27 cellular contexts compared by ENCODE assay signal in genomic region chr15:87887177-87887576, GRCh38.
"Had no signal": no experiment of that assay in that cellular context is flagged by ENCODE, and none has a peak within 500 bp of the region (broad histone marks: within the 10 kb centered on the region; RNA-seq: fewer than 3 reads in every experiment).

No MANE protein-coding gene starts in this region.

- ATAC-seq: effector memory CD8-positive, alpha-beta T cell; esophagus mucosa; foreskin keratinocyte; gastrocnemius medialis; gastroesophageal sphincter had no signal

- H3K4me1 ChIP-seq: colonic mucosa, esophagus muscularis mucosa, esophagus squamous epithelium, foreskin keratinocyte, gastrocnemius medialis, gastroesophageal sphincter, heart left ventricle, heart right ventricle had no signal

- H3K4me3 Mint-ChIP-seq: dendritic cell treated with granulocyte-macrophage colony-stimulating factor and Interleukin-4, amounts not matched to agents 40 ng/mL and 50 ng/mL, for 4 days; effector memory CD8-positive, alpha-beta T cell; endodermal cell had no signal

- H3K36me3 ChIP-seq: colonic mucosa, esophagus muscularis mucosa, esophagus squamous epithelium, gastrocnemius medialis, gastroesophageal sphincter, heart left ventricle, heart right ventricle had no signal

- H3K4me3 ChIP-seq: colonic mucosa, coronary artery, dorsolateral prefrontal cortex, esophagus muscularis mucosa, esophagus squamous epithelium, gastrocnemius medialis, gastroesophageal sphincter, heart left ventricle, heart right ventricle had no signal

- H3K9me3 Mint-ChIP-seq: dendritic cell treated with granulocyte-macrophage colony-stimulating factor and Interleukin-4, amounts not matched to agents 40 ng/mL and 50 ng/mL, for 4 days had no signal

- DNase-seq: colonic mucosa; cortex of kidney; dermis blood vessel endothelial cell; dorsolateral prefrontal cortex; effector CD4-positive, alpha-beta T cell; effector CD8-positive, alpha-beta T cell; effector memory CD4-positive, alpha-beta T cell; effector memory CD8-positive, alpha-beta T cell; endodermal cell; erythroblast; esophagus squamous epithelium; foreskin fibroblast; foreskin keratinocyte; foreskin melanocyte; gastrocnemius medialis; glutamatergic neuron; head of caudate nucleus; heart left ventricle; heart right ventricle had no signal

- H3K9me3 ChIP-seq: colonic mucosa, esophagus squamous epithelium, gastrocnemius medialis had no signal

- H3K27ac ChIP-seq: colonic mucosa, coronary artery, dorsolateral prefrontal cortex, epithelial cell of prostate, esophagus muscularis mucosa, esophagus squamous epithelium, foreskin keratinocyte, gastrocnemius medialis, gastroesophageal sphincter, heart left ventricle, heart right ventricle had no signal

- H3K27ac Mint-ChIP-seq: dendritic cell treated with granulocyte-macrophage colony-stimulating factor and Interleukin-4, amounts not matched to agents 40 ng/mL and 50 ng/mL, for 4 days; effector memory CD8-positive, alpha-beta T cell; endodermal cell had no signal

- FAIRE-seq: endometrium, endothelial cell of umbilical vein had no signal

- H3K27me3 ChIP-seq: colonic mucosa, dorsolateral prefrontal cortex, esophagus muscularis mucosa, esophagus squamous epithelium, foreskin keratinocyte, gastroesophageal sphincter, heart left ventricle, heart right ventricle had no signal

- H3K4me1 Mint-ChIP-seq: endodermal cell had no signal

- H3K27me3 Mint-ChIP-seq: effector memory CD8-positive, alpha-beta T cell had no signal
